In the genomic region with DNA sequence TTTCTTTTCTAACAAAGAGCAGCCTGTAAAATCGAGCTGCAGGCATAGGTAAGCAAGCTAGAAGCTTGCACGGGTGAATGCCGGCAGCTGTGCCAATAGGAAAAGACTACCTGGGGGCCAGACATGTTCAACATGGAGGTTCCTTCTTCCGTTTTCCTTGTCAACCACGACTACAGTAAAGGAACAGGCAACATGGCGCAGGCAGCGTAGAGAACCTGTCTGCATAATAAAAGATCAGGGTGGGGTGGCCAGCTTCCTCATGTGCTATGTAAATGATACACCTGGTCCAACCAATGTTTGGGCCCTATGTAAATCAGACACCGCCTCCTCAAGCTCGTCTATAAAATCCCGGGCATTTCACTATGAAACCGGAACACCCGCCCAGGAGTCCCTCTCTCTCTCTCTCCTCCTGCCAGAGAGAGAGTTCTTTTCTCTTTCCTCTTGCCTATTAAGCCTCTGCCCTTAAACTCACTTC, we compare ENCODE assay signal across 9 cellular contexts.
A peak's percentile ranks its signal among the peaks of the same experiment; 100 is the strongest.
DNase-seq lines count a peak whose midpoint lies in the region; ATAC-seq and TF ChIP-seq lines count a peak whose summit lies in the region.
"Had no signal": no experiment of that assay in that cellular context is flagged by ENCODE, and none has a peak within 500 bp of the region (broad histone marks: within the 10 kb centered on the region; RNA-seq: fewer than 3 reads in every experiment).

No MANE protein-coding gene starts in this region.

- H3K27ac ChIP-seq in neural progenitor cell, result no peak overlapping the region

- DNase-seq in HEK293T (ENCODE audit: extremely low spot score) (peak; percentile 63), NCI-H2227 (lab: John Stamatoyannopoulos, UW; ENCODE audit: unreplicated experiment) (peak; percentile 98), dermis microvascular lymphatic vessel endothelial cell (ENCODE audit: low read depth in 2 of 2) (peak; percentile 46 to 48), neural progenitor cell (ENCODE audit: low spot score) (peak; percentile 58), osteocyte (ENCODE audit: extremely low spot score, unreplicated experiment) (no peak)
- DNase-seq: HFFc6 had no signal

- H3K9me3 Mint-ChIP-seq in neural progenitor cell (no peaks in the 10 kb centered on the region), osteocyte (ENCODE audit: unreplicated experiment) (no peaks in the 10 kb centered on the region)
- H3K9me3 Mint-ChIP-seq: HFFc6 had no signal

- H3K36me3 Mint-ChIP-seq in neural progenitor cell (no peaks in the 10 kb centered on the region), osteocyte (ENCODE audit: unreplicated experiment) (no peaks in the 10 kb centered on the region)

- H3K9me3 ChIP-seq in neural progenitor cell (ENCODE audit: low read depth), result no peaks in the 10 kb centered on the region

- H3K4me1 Mint-ChIP-seq in neural progenitor cell, result peaks cover 4% of the 10 kb centered on the region
- H3K4me1 Mint-ChIP-seq in osteocyte (ENCODE audit: unreplicated experiment), result no peaks in the 10 kb centered on the region

- ATAC-seq in GM21825 (IDR thresholded peaks at IDR 0.05; ENCODE audit: unreplicated experiment) (no peak), SK-N-SH treated with all-trans-retinoic acid at 6 μM for 48 hours (no peak), HG03095 (IDR thresholded peaks at IDR 0.05; ENCODE audit: unreplicated experiment) (no peak)

- H3K79me2 ChIP-seq in neural progenitor cell (ENCODE audit: low read depth), result no peaks in the 10 kb centered on the region

- H3K4me3 ChIP-seq in neural progenitor cell, result no peak overlapping the region

- H3F3A ChIP-seq in neural progenitor cell (ENCODE audit: low read depth), result no peaks in the 10 kb centered on the region

- POLR2A ChIA-PET in HEK293T (lab: Yijun Ruan, JAX), result interaction anchor here (0.7 to 1.4 kb wide), 14 partner anchors 9 to 1289 kb away, joined by 3 to 10 read pairs (median 4); partner anchors contain the start of genes LIFR and NUP155

- peak overlapping the region; percentile 64 for H2AFZ ChIP-seq in neural progenitor cell (replicated peaks)

- no peaks in the 10 kb centered on the region for H4K20me1 ChIP-seq in neural progenitor cell (ENCODE audit: low read depth)

- CTCF ChIA-PET in HEK293T (lab: Yijun Ruan, JAX), result interaction anchor here (0.6 to 2.7 kb wide), 4 partner anchors 8 to 451 kb away, joined by 3 to 9 read pairs (median 4); no protein-coding TSS in a partner anchor

- no peaks in the 10 kb centered on the region for H3K36me3 ChIP-seq in neural progenitor cell

- no peak overlapping the region for H3K4me3 Mint-ChIP-seq in neural progenitor cell
- H3K4me3 Mint-ChIP-seq in osteocyte (ENCODE audit: unreplicated experiment), result no peak overlapping the region
- H3K4me3 Mint-ChIP-seq: HFFc6 had no signal

- no peak overlapping the region for H3K9ac ChIP-seq in neural progenitor cell

- H3K27ac Mint-ChIP-seq in neural progenitor cell (peak overlapping the region; percentile 51), osteocyte (ENCODE audit: unreplicated experiment) (no peak overlapping the region)
- H3K27ac Mint-ChIP-seq: HFFc6 had no signal

- H3K27me3 Mint-ChIP-seq in neural progenitor cell (ENCODE audit: insufficient read depth, low read depth) (no peaks in the 10 kb centered on the region), osteocyte (ENCODE audit: unreplicated experiment) (peaks cover 20% of the 10 kb centered on the region)

- H3K4me2 ChIP-seq in neural progenitor cell, result peak overlapping the region; percentile 32

- no peak for TF ChIP-seq CTCF in neural progenitor cell (IDR thresholded peaks at IDR 0.05)
- TF ChIP-seq CTCF in osteocyte (IDR thresholded peaks at IDR 0.05), result no peak

- no peaks in the 10 kb centered on the region for H3K27me3 ChIP-seq in neural progenitor cell

- H3K4me1 ChIP-seq in neural progenitor cell, result peaks cover 3% of the 10 kb centered on the region

TF ChIP-seq in HEK293T, 16 proteins besides CTCF, POLR2A, EP300 and RAD21:
- TF ChIP-seq ARNT (IDR thresholded peaks at IDR 0.05), result no peak
TF ChIP-seq in HEK293T: peak in this region for 0.

TF ChIP-seq in SK-N-SH treated with all-trans-retinoic acid at 6 μM for 48 hours, 23 proteins besides CTCF, POLR2A, EP300 and RAD21:
- TF ChIP-seq, protein P1, sequence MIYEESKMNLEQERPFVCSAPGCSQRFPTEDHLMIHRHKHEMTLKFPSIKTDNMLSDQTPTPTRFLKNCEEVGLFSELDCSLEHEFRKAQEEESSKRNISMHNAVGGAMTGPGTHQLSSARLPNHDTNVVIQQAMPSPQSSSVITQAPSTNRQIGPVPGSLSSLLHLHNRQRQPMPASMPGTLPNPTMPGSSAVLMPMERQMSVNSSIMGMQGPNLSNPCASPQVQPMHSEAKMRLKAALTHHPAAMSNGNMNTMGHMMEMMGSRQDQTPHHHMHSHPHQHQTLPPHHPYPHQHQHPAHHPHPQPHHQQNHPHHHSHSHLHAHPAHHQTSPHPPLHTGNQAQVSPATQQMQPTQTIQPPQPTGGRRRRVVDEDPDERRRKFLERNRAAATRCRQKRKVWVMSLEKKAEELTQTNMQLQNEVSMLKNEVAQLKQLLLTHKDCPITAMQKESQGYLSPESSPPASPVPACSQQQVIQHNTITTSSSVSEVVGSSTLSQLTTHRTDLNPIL (CRISPR knock-in tag; IDR thresholded peaks at IDR 0.05; ENCODE audit: low read depth), result no peak
- TF ChIP-seq BACH2 (CRISPR knock-in tag; IDR thresholded peaks at IDR 0.05; ENCODE audit: borderline replicate concordance) (no peak), TCF4 (CRISPR knock-in tag; IDR thresholded peaks at IDR 0.05; ENCODE audit: borderline replicate concordance) (no peak)
TF ChIP-seq in SK-N-SH treated with all-trans-retinoic acid at 6 μM for 48 hours: peak in this region for 0.
